In genomic region chr22:31646186-31647019, GRCh38 we compare ENCODE assay signal across 8 cellular contexts. TPM values are rescaled to one million over a fixed set of nuclear protein-coding genes. Genes with fewer than 3 reads are reported as not detected.
DNase-seq lines count a peak whose midpoint lies in the region; ATAC-seq and TF ChIP-seq lines count a peak whose summit lies in the region.

No MANE protein-coding gene starts in this region.

- H3K27ac ChIP-seq in RWPE1 (peak overlapping the region; percentile 83), fibroblast of lung (ENCODE audit: insufficient read depth, low read length) (peak overlapping the region; percentile 88)
- H3K27ac ChIP-seq in naive thymus-derived CD4-positive, alpha-beta T cell (ENCODE audit: low read depth, low read length) = no peak overlapping the region

- H2AFZ ChIP-seq in fibroblast of lung (ENCODE audit: low read length) = no peak overlapping the region

- peaks cover 26 to 34% of the 10 kb centered on the region in 2 donors for H3K4me1 Mint-ChIP-seq in stimulated activated naive B cell treated with anti-CD40 and anti-IgM and Interleukin-4, amounts not matched to agents 10 μg/mL and 1 μg/mL and 100 μg/mL, for 72 hours
- H3K4me1 Mint-ChIP-seq in endothelial cell (ENCODE audit: unreplicated experiment) = no peaks in the 10 kb centered on the region
- H3K4me1 Mint-ChIP-seq in naive thymus-derived CD4-positive, alpha-beta T cell = peaks cover 0 to 21% (median 4%) of the 10 kb centered on the region in 7 donors

- peaks cover 17 to 32% of the 10 kb centered on the region in 2 donors for H3K36me3 Mint-ChIP-seq in stimulated activated naive B cell treated with anti-CD40 and anti-IgM and Interleukin-4, amounts not matched to agents 10 μg/mL and 1 μg/mL and 100 μg/mL, for 72 hours
- peaks cover 4% of the 10 kb centered on the region for H3K36me3 Mint-ChIP-seq in endothelial cell (ENCODE audit: low read depth, unreplicated experiment)
- peaks cover 0 to 29% (median 8%) of the 10 kb centered on the region in 5 donors for H3K36me3 Mint-ChIP-seq in naive thymus-derived CD4-positive, alpha-beta T cell

- peaks cover 7% of the 10 kb centered on the region for H3K79me2 ChIP-seq in fibroblast of lung (ENCODE audit: control insufficient read depth, insufficient read depth, low read length)

- CTCF ChIA-PET in RWPE1 (lab: Yijun Ruan, JAX) = interaction anchor here (0.6 kb wide), 1 partner anchor 188 kb away, joined by 4 read pairs; no protein-coding TSS in a partner anchor
- CTCF ChIA-PET in naive thymus-derived CD4-positive, alpha-beta T cell (lab: Charles Lee) = interaction anchor here (1.1 kb wide), 1 partner anchor 31 kb away, joined by 5 read pairs; no protein-coding TSS in a partner anchor

- ATAC-seq in stimulated activated naive B cell treated with anti-CD40 and anti-IgM and Interleukin-4, amounts not matched to agents 10 μg/mL and 1 μg/mL and 100 μg/mL, for 72 hours (replicated peaks) = peak; percentile 81 to 94
- no peak for ATAC-seq in naive thymus-derived CD4-positive, alpha-beta T cell

- H3K9me3 Mint-ChIP-seq in stimulated activated naive B cell treated with anti-CD40 and anti-IgM and Interleukin-4, amounts not matched to agents 10 μg/mL and 1 μg/mL and 100 μg/mL, for 72 hours = no peaks in the 10 kb centered on the region
- no peaks in the 10 kb centered on the region for H3K9me3 Mint-ChIP-seq in endothelial cell (ENCODE audit: unreplicated experiment)
- H3K9me3 Mint-ChIP-seq in naive thymus-derived CD4-positive, alpha-beta T cell = no peaks in the 10 kb centered on the region

- H3K27ac Mint-ChIP-seq in stimulated activated naive B cell treated with anti-CD40 and anti-IgM and Interleukin-4, amounts not matched to agents 10 μg/mL and 1 μg/mL and 100 μg/mL, for 72 hours = peak overlapping the region; percentile 83
- H3K27ac Mint-ChIP-seq in endothelial cell (ENCODE audit: unreplicated experiment) = no peak overlapping the region
- peak overlapping the region in 4 of 9 donors; percentile 11 to 49 (median 32) for H3K27ac Mint-ChIP-seq in naive thymus-derived CD4-positive, alpha-beta T cell

- H3K4me2 ChIP-seq in fibroblast of lung (ENCODE audit: extremely low read depth, insufficient read depth, low read length) = peak overlapping the region; percentile 25

- no peaks in the 10 kb centered on the region for H3K36me3 ChIP-seq in fibroblast of lung (ENCODE audit: control insufficient read depth, insufficient read depth, low read length)
- peaks cover 0 to 54% (median 9%) of the 10 kb centered on the region in 3 experiments for H3K36me3 ChIP-seq in naive thymus-derived CD4-positive, alpha-beta T cell (ENCODE audit: control insufficient read depth in 2 of 3, insufficient read depth in 3 of 3, low read length in 3 of 3)

- no peaks in the 10 kb centered on the region for H4K20me1 ChIP-seq in fibroblast of lung (ENCODE audit: control insufficient read depth, extremely low read depth, insufficient read depth, low read length)

- H3K4me3 ChIP-seq in fibroblast of lung (replicated peaks in 1 of 4; ENCODE audit: control extremely low read depth in 1 of 4, insufficient read depth in 1 of 4, low read depth in 3 of 4, low read length in 4 of 4) = no peak overlapping the region
- H3K4me3 ChIP-seq in naive thymus-derived CD4-positive, alpha-beta T cell (ENCODE audit: low read length) = no peak overlapping the region

- peak; percentile 79 for DNase-seq in activated effector memory CD4-positive, alpha-beta T cell treated with anti-CD3 and anti-CD28 coated beads, Interleukin-2, amount 50 U/mL, for 16 hours
- no peak for DNase-seq in activated effector memory CD4-positive, alpha-beta T cell treated with Interleukin-2 at 50 U/mL for 16 hours
- DNase-seq in RWPE1 (ENCODE audit: low spot score) = peak; percentile 88
- peak; percentile 95 to 99 for DNase-seq in fibroblast of lung (ENCODE audit: low read depth in 2 of 2)
- DNase-seq in stimulated activated naive B cell treated with anti-CD40 and anti-IgM and Interleukin-4, amounts not matched to agents 10 μg/mL and 1 μg/mL and 100 μg/mL, for 72 hours = peak; percentile 38
- no peak for DNase-seq in endothelial cell (ENCODE audit: low spot score)
- no peak for DNase-seq in naive thymus-derived CD4-positive, alpha-beta T cell
- no peak for DNase-seq in NCI-H1105 treated with DMSO at 0.1 percent for 48 hours (lab: John Stamatoyannopoulos, UW)

- intact Hi-C loops in naive thymus-derived CD4-positive, alpha-beta T cell (cut with micrococcal nuclease) = no loop called here

- peak overlapping the region; percentile 26 for H3K9ac ChIP-seq in fibroblast of lung (ENCODE audit: insufficient read depth, low read length)

- TF ChIP-seq CTCF in RWPE1 (conservative IDR thresholded peaks at IDR 0.05; ENCODE audit: low read depth) (no peak), fibroblast of lung (conservative IDR thresholded peaks at IDR 0.05 in 1 of 2, IDR thresholded peaks at IDR 0.05 in 1 of 2; ENCODE audit: low read depth in 1 of 2, low read length in 2 of 2) (no peak), endothelial cell (IDR thresholded peaks at IDR 0.05; ENCODE audit: unreplicated experiment) (no peak)

- no peak overlapping the region for H3K4me3 Mint-ChIP-seq in stimulated activated naive B cell treated with anti-CD40 and anti-IgM and Interleukin-4, amounts not matched to agents 10 μg/mL and 1 μg/mL and 100 μg/mL, for 72 hours
- H3K4me3 Mint-ChIP-seq in endothelial cell (ENCODE audit: unreplicated experiment) = no peak overlapping the region
- no peak overlapping the region for H3K4me3 Mint-ChIP-seq in naive thymus-derived CD4-positive, alpha-beta T cell

- POLR2A ChIA-PET in RWPE1 (lab: Yijun Ruan, JAX; ENCODE audit: low non-redundant PET) = no interaction called here
- POLR2A ChIA-PET in naive thymus-derived CD4-positive, alpha-beta T cell (lab: Charles Lee) = interaction anchor here (1.7 kb wide), 1 partner anchor 15 kb away, joined by 7 read pairs; the partner anchor contains the start of gene PISD

- H3K27me3 ChIP-seq in fibroblast of lung (ENCODE audit: control insufficient read depth, insufficient read depth, low read length) = no peaks in the 10 kb centered on the region
- no peaks in the 10 kb centered on the region for H3K27me3 ChIP-seq in naive thymus-derived CD4-positive, alpha-beta T cell (ENCODE audit: control insufficient read depth in 2 of 2, insufficient read depth in 2 of 2, low read length in 2 of 2)

- no peaks in the 10 kb centered on the region for H3K27me3 Mint-ChIP-seq in stimulated activated naive B cell treated with anti-CD40 and anti-IgM and Interleukin-4, amounts not matched to agents 10 μg/mL and 1 μg/mL and 100 μg/mL, for 72 hours
- no peaks in the 10 kb centered on the region for H3K27me3 Mint-ChIP-seq in endothelial cell (ENCODE audit: unreplicated experiment)
- no peaks in the 10 kb centered on the region for H3K27me3 Mint-ChIP-seq in naive thymus-derived CD4-positive, alpha-beta T cell

- no peaks in the 10 kb centered on the region for H3K9me3 ChIP-seq in fibroblast of lung (ENCODE audit: control insufficient read depth, insufficient read depth, low read depth, low read length)
- no peaks in the 10 kb centered on the region for H3K9me3 ChIP-seq in naive thymus-derived CD4-positive, alpha-beta T cell (ENCODE audit: control insufficient read depth in 2 of 3, low read length in 3 of 3)

- peaks cover 18% of the 10 kb centered on the region for H3K4me1 ChIP-seq in fibroblast of lung (ENCODE audit: control insufficient read depth, extremely low read depth, insufficient read depth, low read length)
- H3K4me1 ChIP-seq in naive thymus-derived CD4-positive, alpha-beta T cell (ENCODE audit: control insufficient read depth in 2 of 2, insufficient read depth in 2 of 2, low read length in 2 of 2) = no peaks in the 10 kb centered on the region

RNA-seq across cellular contexts. Expression of gene PISD, which starts 15.6 kb away (rescaled TPM):
- total RNA-seq in fibroblast of lung = 20.5 and 25.6 TPM in 2 replicates
- 21.1 and 24.5 TPM in 2 replicates for polyA plus RNA-seq in fibroblast of lung
- polyA plus RNA-seq in fibroblast of lung (2012) = 22.0 and 27.1 TPM in 2 replicates
- polyA minus RNA-seq in fibroblast of lung (ENCODE audit: low replicate concordance) = 49.4 and 70.1 TPM in 2 replicates
- 53.0 TPM for total RNA-seq in endothelial cell (ENCODE audit: unreplicated experiment)
- total RNA-seq in naive thymus-derived CD4-positive, alpha-beta T cell = 10 to 100 TPM; 29.7 to 47.8 (median 35.5) TPM
- polyA plus RNA-seq in naive thymus-derived CD4-positive, alpha-beta T cell = 10 to 100 TPM; 15.3 to 18.8 TPM

Comparison
In these comparisons a context has a peak if more than half of its experiments do, and no peak if none do; other contexts are left out.
1. DNase-seq: peak in activated effector memory CD4-positive, alpha-beta T cell treated with anti-CD3 and anti-CD28 coated beads, Interleukin-2, amount 50 U/mL, for 16 hours (single experiment), RWPE1 (single experiment), fibroblast of lung (2 of 2) and stimulated activated naive B cell treated with anti-CD40 and anti-IgM and Interleukin-4, amounts not matched to agents 10 μg/mL and 1 μg/mL and 100 μg/mL, for 72 hours (single experiment); none in activated effector memory CD4-positive, alpha-beta T cell treated with Interleukin-2 at 50 U/mL for 16 hours (single experiment), endothelial cell (single experiment), naive thymus-derived CD4-positive, alpha-beta T cell (0 of 9) and NCI-H1105 treated with DMSO at 0.1 percent for 48 hours (single experiment).